In the genomic region with DNA sequence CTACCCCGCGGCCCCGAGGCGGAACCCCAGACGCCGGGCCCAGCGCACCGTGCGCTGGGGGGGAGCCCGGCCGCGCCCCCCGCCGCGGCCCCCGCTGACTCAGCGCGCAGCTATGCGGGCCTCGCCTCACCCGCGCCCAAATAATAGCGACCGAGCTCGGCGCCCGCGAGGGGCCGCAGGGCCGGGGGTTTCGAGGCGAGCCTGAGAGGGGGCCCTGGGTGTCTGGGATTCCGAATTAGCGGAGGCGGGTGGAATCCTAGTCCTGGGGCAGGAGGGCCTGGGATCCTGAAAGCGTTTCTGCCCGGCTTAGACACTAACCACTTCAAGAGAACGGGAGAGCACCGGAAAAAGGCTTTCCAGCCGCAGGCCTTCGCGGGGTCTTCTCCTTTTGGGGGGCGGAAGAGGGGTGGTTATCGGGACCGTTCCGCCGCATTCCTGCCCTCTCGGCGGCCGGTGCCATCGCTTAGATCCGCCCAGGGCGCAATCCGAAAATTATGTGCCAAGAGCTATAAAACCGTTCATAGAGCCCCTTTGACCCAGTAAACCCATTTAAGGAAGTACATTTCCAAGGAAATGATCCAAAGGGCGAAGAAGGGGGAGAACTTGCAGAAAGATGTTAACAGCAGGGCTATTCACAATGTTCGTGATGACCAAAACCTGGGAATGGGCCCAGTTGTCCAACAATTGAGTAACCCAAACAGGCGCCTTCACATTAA, we compare ENCODE assay signal across 8 cellular contexts. TPM values are rescaled to one million over a fixed set of nuclear protein-coding genes. Genes with fewer than 3 reads are reported as not detected.
DNase-seq lines count a peak whose midpoint lies in the region; TF ChIP-seq lines count a peak whose summit lies in the region.

No MANE protein-coding gene starts in this region.

- TF ChIP-seq CTCF in HFFc6 (IDR thresholded peaks at IDR 0.05) (no peak), ascending aorta (IDR thresholded peaks at IDR 0.05) (no peak)

- peaks cover 2% of the 10 kb centered on the region for H3K27me3 Mint-ChIP-seq in HFFc6 (ENCODE audit: insufficient read depth)

- H3K4me3 Mint-ChIP-seq in HFFc6: peak overlapping the region; percentile 91

- no peaks in the 10 kb centered on the region for H3K9me3 ChIP-seq in NT2/D1 (ENCODE audit: insufficient read depth, low read length)
- H3K9me3 ChIP-seq in ascending aorta: no peaks in the 10 kb centered on the region

- intact Hi-C loops in ascending aorta (cut with DNase I): loop anchor here (1.0 to 10.0 kb wide), 6 partner anchors 29 to 213 kb away; a partner anchor contains a TSS

- peaks cover 38% of the 10 kb centered on the region for H3K4me1 Mint-ChIP-seq in HFFc6 (ENCODE audit: low read depth)

- H3K36me3 ChIP-seq in NT2/D1 (ENCODE audit: insufficient read depth, insufficient read length, low read length): no peaks in the 10 kb centered on the region
- no peaks in the 10 kb centered on the region for H3K36me3 ChIP-seq in ascending aorta
- no peaks in the 10 kb centered on the region for H3K36me3 ChIP-seq in rectal smooth muscle tissue (ENCODE audit: control insufficient read depth, insufficient read depth, low read length)

- H3K27ac Mint-ChIP-seq in HFFc6: peak overlapping the region; percentile 98

- H3K36me3 Mint-ChIP-seq in HFFc6 (ENCODE audit: low read depth): no peaks in the 10 kb centered on the region

- H3K9ac ChIP-seq in NT2/D1 (ENCODE audit: insufficient read length, low read depth): peak overlapping the region; percentile 73
- peak overlapping the region; percentile 57 for H3K9ac ChIP-seq in rectal smooth muscle tissue (ENCODE audit: low read length)

- peak overlapping the region; percentile 49 for H3K4me3 ChIP-seq in NT2/D1 (ENCODE audit: insufficient read length, low read depth)
- peak overlapping the region; percentile 100 for H3K4me3 ChIP-seq in ascending aorta
- H3K4me3 ChIP-seq in rectal smooth muscle tissue (ENCODE audit: low read length): peak overlapping the region; percentile 84

- peak; percentile 58 for DNase-seq in NCI-H748 (lab: John Stamatoyannopoulos, UW; ENCODE audit: unreplicated experiment)
- DNase-seq in NCI-H748 treated with DMSO at 0.1 percent for 48 hours (lab: John Stamatoyannopoulos, UW): no peak
- DNase-seq in HFFc6: peak; percentile 81
- peak; percentile 42 for DNase-seq in NT2/D1 (ENCODE audit: low read depth, low spot score)
- DNase-seq in ascending aorta (ENCODE audit: low spot score in 2 of 2): peak in 1 of 2 donors; percentile 90
- DNase-seq in hepatic stellate cell (ENCODE audit: low spot score): peak; percentile 66
- no peak for DNase-seq in D341Med (ENCODE audit: low spot score)

- H3K27me3 ChIP-seq in NT2/D1 (ENCODE audit: insufficient read depth, insufficient read length) (no peaks in the 10 kb centered on the region), ascending aorta (no peaks in the 10 kb centered on the region), rectal smooth muscle tissue (ENCODE audit: control insufficient read depth, insufficient read depth, low read length) (no peaks in the 10 kb centered on the region)

- H3K4me1 ChIP-seq in NT2/D1 (ENCODE audit: insufficient read depth, insufficient read length) (no peaks in the 10 kb centered on the region), ascending aorta (peaks cover 0 to 11% of the 10 kb centered on the region in 2 donors), rectal smooth muscle tissue (ENCODE audit: control insufficient read depth, insufficient read depth, low read length) (peaks cover 18% of the 10 kb centered on the region)

- H3K27ac ChIP-seq in ascending aorta (peak overlapping the region; percentile 99 to 100), rectal smooth muscle tissue (ENCODE audit: low read depth, low read length) (peak overlapping the region; percentile 95)

- no peaks in the 10 kb centered on the region for H3K9me3 Mint-ChIP-seq in HFFc6

RNA-seq across cellular contexts. Expression of a gene that starts 0.7 kb away (rescaled TPM):
- total RNA-seq in HFFc6 (2021; fragmentation: NEBNext Ultra II Directional; extraction: Animal tissue kit (Norgen Biotek cat#: 25700)): 10 to 100 TPM; 41.6 to 54.3 (median 51.7) TPM
- total RNA-seq in ascending aorta: 33.0 TPM

Comparison
In these comparisons a context has a peak if more than half of its experiments do, and no peak if none do; other contexts are left out.
1. DNase-seq: peak in NCI-H748 (single experiment), HFFc6 (single experiment), NT2/D1 (single experiment) and hepatic stellate cell (single experiment); none in NCI-H748 treated with DMSO at 0.1 percent for 48 hours (single experiment) and D341Med (single experiment).
2. H3K4me3 ChIP-seq: peak in every context shown above with its lines; median percentile 100 in ascending aorta; 84 in rectal smooth muscle tissue; 49 in NT2/D1.